In the genomic region with DNA sequence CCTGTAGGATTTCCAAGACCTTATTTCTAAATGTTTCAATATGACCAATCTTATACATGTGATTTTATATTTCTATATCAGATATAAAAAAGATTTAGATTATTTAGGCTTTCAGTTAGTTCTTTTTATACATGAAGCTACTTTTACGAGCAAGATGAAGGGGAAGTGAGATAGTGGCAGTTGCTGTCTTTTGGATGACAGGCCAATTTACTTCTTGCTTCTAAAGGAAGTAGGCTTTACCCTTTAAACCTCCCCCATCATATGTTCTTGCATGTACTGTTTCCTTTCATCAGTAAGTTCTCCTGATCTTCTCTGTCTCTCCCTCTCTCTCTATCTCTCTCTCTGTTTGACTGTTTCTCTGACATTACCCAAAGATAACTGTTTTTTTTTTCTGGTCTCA, we compare ENCODE assay signal across 24 cellular contexts. TPM values are rescaled to one million over a fixed set of nuclear protein-coding genes. Genes with fewer than 3 reads are reported as not detected.
DNase-seq lines count a peak whose midpoint lies in the region; ATAC-seq and TF ChIP-seq lines count a peak whose summit lies in the region.
"Had no signal": no experiment of that assay in that cellular context is flagged by ENCODE, and none has a peak within 500 bp of the region (broad histone marks: within the 10 kb centered on the region; RNA-seq: fewer than 3 reads in every experiment).

No MANE protein-coding gene starts in this region.

- H3K27ac ChIP-seq in dorsolateral prefrontal cortex = no peak overlapping the region
- H3K27ac ChIP-seq: HL-60 had no signal

- no peaks in the 10 kb centered on the region for H3K27me3 ChIP-seq in Loucy (ENCODE audit: insufficient read depth, low read length, poor library complexity, severe bottlenecking)
- peaks cover 0 to 5% (median 0%) of the 10 kb centered on the region in 45 donors for H3K27me3 ChIP-seq in dorsolateral prefrontal cortex

- H3K4me3 Mint-ChIP-seq in natural killer cell treated with Interleukin-12 subunit alpha and Interleukin-12 subunit beta and Interleukin-15 and Interleukin-18, amount 100 ng/mL, for 72 hours = no peak overlapping the region
- H3K4me3 Mint-ChIP-seq: CD4-positive, alpha-beta T cell had no signal

- H3K27ac Mint-ChIP-seq in natural killer cell treated with Interleukin-12 subunit alpha and Interleukin-12 subunit beta and Interleukin-15 and Interleukin-18, amount 100 ng/mL, for 72 hours = no peak overlapping the region
- H3K27ac Mint-ChIP-seq: CD4-positive, alpha-beta T cell had no signal

- no peak for TF ChIP-seq CTCF in Loucy (conservative IDR thresholded peaks at IDR 0.05; ENCODE audit: low read length)
- TF ChIP-seq CTCF in dorsolateral prefrontal cortex (IDR thresholded peaks at IDR 0.05 in 54 of 56, conservative IDR thresholded peaks at IDR 0.05 in 2 of 56; ENCODE audit: low read depth in 1 of 56, partially characterized antibody in 56 of 56) = no peak

- no peaks in the 10 kb centered on the region for H3K36me3 ChIP-seq in Loucy (ENCODE audit: insufficient read depth, low read length)

- H3K9ac ChIP-seq in Loucy (ENCODE audit: low read depth, low read length, poor library complexity, severe bottlenecking) = peak overlapping the region; percentile 50
- H3K9ac ChIP-seq: SK-N-SH had no signal

- H3K4me3 ChIP-seq in Loucy (ENCODE audit: low read length, poor library complexity, severe bottlenecking) (peak overlapping the region; percentile 54), dorsolateral prefrontal cortex (no peak overlapping the region)

- no peak for ATAC-seq in natural killer cell treated with Interleukin-12 subunit alpha and Interleukin-12 subunit beta and Interleukin-15 and Interleukin-18, amount 100 ng/mL, for 72 hours
- ATAC-seq: Panc1 had no signal

- peaks cover 9% of the 10 kb centered on the region for H3K9me3 Mint-ChIP-seq in natural killer cell treated with Interleukin-12 subunit alpha and Interleukin-12 subunit beta and Interleukin-15 and Interleukin-18, amount 100 ng/mL, for 72 hours

- peaks cover 6% of the 10 kb centered on the region; the same call in 1 of the 2 replicates for H3F3A ChIP-seq in Loucy (ENCODE audit: low read depth)

- H3K9me2 ChIP-seq in Loucy (replicated peaks; ENCODE audit: low read depth, low read length) = no peaks in the 10 kb centered on the region
- H3K9me2 ChIP-seq: SK-N-SH had no signal

- no peaks in the 10 kb centered on the region for H3K79me2 ChIP-seq in Loucy (ENCODE audit: insufficient read depth, low read length)

- no peak overlapping the region for H2AFZ ChIP-seq in Loucy (ENCODE audit: low read length)

- peak; percentile 68 to 74 for DNase-seq in AML-193 (lab: John Stamatoyannopoulos, UW)
- peak; percentile 3 for DNase-seq in NOMO-1 treated with dmso at 0.1 percent for 144 hours (lab: John Stamatoyannopoulos, UW; ENCODE audit: unreplicated experiment)
- DNase-seq in SKM-1 treated with dmso at 0.1 percent for 144 hours (lab: John Stamatoyannopoulos, UW; ENCODE audit: unreplicated experiment) = peak; percentile 56
- no peak for DNase-seq in natural killer cell treated with Interleukin-12 subunit alpha and Interleukin-12 subunit beta and Interleukin-15 and Interleukin-18, amount 100 ng/mL, for 72 hours (ENCODE audit: low spot score)
- no peak for DNase-seq in DMS153 treated with DMSO at 0.1 percent for 48 hours (lab: John Stamatoyannopoulos, UW; ENCODE audit: unreplicated experiment)
- no peak for DNase-seq in dorsolateral prefrontal cortex
- no peak for DNase-seq in medulla oblongata (ENCODE audit: extremely low spot score)
- DNase-seq: Calu3; CD4-positive, alpha-beta T cell; DMS53; EL; IMR-90; Karpas-422; MM.1S; NCI-H1417; NCI-H187 treated with DMSO at 0.1 percent for 48 hours; NCI-H2227 treated with DMSO at 0.1 percent for 48 hours; NCI-H510A treated with DMSO at 0.1 percent for 48 hours; NCI-H774; SK-N-SH had no signal

- H3K4me1 Mint-ChIP-seq in natural killer cell treated with Interleukin-12 subunit alpha and Interleukin-12 subunit beta and Interleukin-15 and Interleukin-18, amount 100 ng/mL, for 72 hours (ENCODE audit: low read depth in 2 of 2) = no peaks in the 10 kb centered on the region

- H3K36me3 Mint-ChIP-seq in natural killer cell treated with Interleukin-12 subunit alpha and Interleukin-12 subunit beta and Interleukin-15 and Interleukin-18, amount 100 ng/mL, for 72 hours = no peaks in the 10 kb centered on the region

- no peaks in the 10 kb centered on the region for H3K9me3 ChIP-seq in Loucy (ENCODE audit: insufficient read depth, low read depth, low read length)
- H3K9me3 ChIP-seq: SK-N-SH had no signal

- H3K4me2 ChIP-seq in Loucy (ENCODE audit: low read depth, low read length, poor library complexity, severe bottlenecking) = peak overlapping the region; percentile 47
- H3K4me2 ChIP-seq: SK-N-SH had no signal

- no peaks in the 10 kb centered on the region for H4K20me1 ChIP-seq in Loucy (ENCODE audit: insufficient read depth, low read length, poor library complexity, severe bottlenecking)

- peaks cover 22% of the 10 kb centered on the region for H3K4me1 ChIP-seq in Loucy (ENCODE audit: insufficient read depth, low read length, poor library complexity, severe bottlenecking)

- no peaks in the 10 kb centered on the region for H3K27me3 Mint-ChIP-seq in natural killer cell treated with Interleukin-12 subunit alpha and Interleukin-12 subunit beta and Interleukin-15 and Interleukin-18, amount 100 ng/mL, for 72 hours
- H3K27me3 Mint-ChIP-seq: CD4-positive, alpha-beta T cell had no signal

- intact Hi-C loops in dorsolateral prefrontal cortex (cut with DNase I) = no loop called here

RNA-seq across cellular contexts. Expression of a gene that starts 4.0 kb away (rescaled TPM):
- total RNA-seq in natural killer cell treated with Interleukin-12 subunit alpha and Interleukin-12 subunit beta and Interleukin-15 and Interleukin-18, amount 100 ng/mL, for 72 hours = not detected
- total RNA-seq in dorsolateral prefrontal cortex = 1 to 10 TPM in 105 of 120 experiments, under 1 TPM in 14, not detected in 1; 0.26 to 8.9 (median 2.7) TPM
- total RNA-seq: Calu3; CD4-positive, alpha-beta T cell; T-helper 1 cell treated with Interleukin-12 subunit alpha and Interleukin-12 subunit beta and Interleukin-4 antibody, amounts not matched to agents 30 ng/mL and 1 ng/mL, for 36 hours had no signal

Comparison
In these comparisons a context has a peak if more than half of its experiments do, and no peak if none do; other contexts are left out.
1. DNase-seq: peak in AML-193 (2 of 2), NOMO-1 treated with dmso at 0.1 percent for 144 hours (single experiment) and SKM-1 treated with dmso at 0.1 percent for 144 hours (single experiment); none in natural killer cell treated with Interleukin-12 subunit alpha and Interleukin-12 subunit beta and Interleukin-15 and Interleukin-18, amount 100 ng/mL, for 72 hours (single experiment), DMS153 treated with DMSO at 0.1 percent for 48 hours (single experiment), dorsolateral prefrontal cortex (0 of 10) and medulla oblongata (single experiment).